Comparison of ENCODE assay signal across 26 cellular contexts in the genomic region with DNA sequence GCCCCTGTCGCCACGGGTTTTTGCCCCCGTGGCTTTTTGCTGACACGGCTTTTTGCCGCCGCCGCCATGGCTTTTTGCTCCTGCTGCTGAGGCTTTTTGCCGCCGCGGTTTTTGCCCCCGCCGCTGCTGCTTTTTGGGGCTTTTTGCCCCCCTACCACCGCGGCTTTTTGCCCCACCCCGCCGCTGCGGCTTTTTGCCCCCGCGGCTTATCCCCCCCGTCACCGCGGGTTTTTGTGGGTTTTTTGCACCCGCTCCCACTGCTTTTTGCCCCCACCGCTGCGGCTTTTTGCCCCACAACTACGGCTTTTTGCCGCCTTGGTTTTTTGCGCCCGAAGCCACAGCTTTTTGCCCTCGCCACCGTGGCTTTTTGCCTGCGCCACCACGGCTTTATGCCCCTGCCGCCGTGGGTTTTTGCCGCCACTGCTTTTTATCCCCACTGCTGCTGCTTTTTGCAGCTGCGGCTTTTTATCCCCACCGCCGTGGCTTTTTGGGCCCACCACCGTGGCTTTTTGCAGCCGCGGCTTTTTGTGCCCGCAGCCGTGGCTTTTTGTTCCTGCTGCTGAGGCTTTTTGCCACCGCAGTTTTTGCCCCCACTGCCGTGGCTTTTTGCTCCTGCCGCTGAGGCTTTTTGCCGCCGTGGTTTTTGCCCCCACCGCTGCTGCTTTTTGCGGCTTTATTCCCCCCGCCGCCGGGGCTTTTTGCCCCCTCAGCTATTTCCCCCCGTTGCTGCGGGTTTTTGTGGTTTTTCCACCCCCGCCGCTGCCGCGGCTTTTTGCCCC.
DNase-seq lines count a peak whose midpoint lies in the region; ATAC-seq and TF ChIP-seq lines count a peak whose summit lies in the region.
"Had no signal": no experiment of that assay in that cellular context is flagged by ENCODE, and none has a peak within 500 bp of the region (broad histone marks: within the 10 kb centered on the region; RNA-seq: fewer than 3 reads in every experiment).

No MANE protein-coding gene starts in this region.

- POLR2A ChIA-PET in SK-N-SH (lab: Yijun Ruan, JAX) = no interaction called here

- H3K79me2 ChIP-seq in SK-N-SH (ENCODE audit: insufficient read depth) = no peaks in the 10 kb centered on the region

- no peak overlapping the region for H3K4me2 ChIP-seq in SK-N-SH

- TF ChIP-seq CTCF in SK-N-SH (IDR thresholded peaks at IDR 0.05) (no peak), right lobe of liver (IDR thresholded peaks at IDR 0.05) (no peak), stomach (IDR thresholded peaks at IDR 0.05) (no peak)

- H3K9me2 ChIP-seq in SK-N-SH = no peaks in the 10 kb centered on the region

- H3K4me3 ChIP-seq in SK-N-SH (ENCODE audit: low read depth in 2 of 2, low read length in 1 of 2) (no peak overlapping the region), MG63 (peak overlapping the region; percentile 25), right lobe of liver (no peak overlapping the region), stomach (no peak overlapping the region)
- H3K4me3 ChIP-seq: breast epithelium, tibial artery had no signal

- no peaks in the 10 kb centered on the region for H3F3A ChIP-seq in SK-N-SH (replicated peaks; ENCODE audit: insufficient read depth)

- intact Hi-C loops in right lobe of liver (cut with DNase I) (no loop called here), stomach (cut with DNase I; ENCODE audit: low total_unique reads) (no loop called here)

- 83% methylated on average over 60 of the region's 60 CpGs for WGBS in SK-N-SH (ENCODE audit: low lambda C conversion rate)
- 91% methylated on average over 43 of the region's 60 CpGs for WGBS in right lobe of liver (ENCODE audit: insufficient coverage, low coverage, low lambda C conversion rate, missing lambda C conversion rate)
- WGBS in stomach, 5 donors = 92 to 96% (median 94%) methylated on average over 55 to 60 of the region's 60 CpGs

- ATAC-seq in SK-N-SH treated with all-trans-retinoic acid at 6 μM for 48 hours (no peak), right lobe of liver (no peak), HG02759 (IDR thresholded peaks at IDR 0.05; ENCODE audit: unreplicated experiment) (no peak), HG02642 (IDR thresholded peaks at IDR 0.05; ENCODE audit: poor library complexity, unreplicated experiment) (no peak)
- ATAC-seq: left colon, WTC11 had no signal

- H3K4me1 ChIP-seq in SK-N-SH (ENCODE audit: control insufficient read depth in 1 of 2, insufficient read depth in 2 of 2, low read depth in 1 of 2, low read length in 1 of 2) (no peaks in the 10 kb centered on the region), right lobe of liver (no peaks in the 10 kb centered on the region), stomach (no peaks in the 10 kb centered on the region)
- H3K4me1 ChIP-seq: breast epithelium, tibial artery had no signal

- H3K27ac ChIP-seq in SK-N-SH (ENCODE audit: low read depth in 2 of 2, low read length in 1 of 2) (no peak overlapping the region), right lobe of liver (no peak overlapping the region), stomach (no peak overlapping the region)
- H3K27ac ChIP-seq: 22Rv1, breast epithelium, tibial artery had no signal

- TF ChIP-seq EP300 in SK-N-SH (IDR thresholded peaks at IDR 0.05; ENCODE audit: borderline replicate concordance in 1 of 2, low read depth in 1 of 2, low read length in 1 of 2) = no peak
- TF ChIP-seq EP300 in stomach (IDR thresholded peaks at IDR 0.05) = no peak

- H3K9me3 ChIP-seq in SK-N-SH = no peaks in the 10 kb centered on the region
- H3K9me3 ChIP-seq in MG63 = no peaks in the 10 kb centered on the region
- H3K9me3 ChIP-seq in right lobe of liver = no peaks in the 10 kb centered on the region
- H3K9me3 ChIP-seq in stomach = peaks cover 0 to 31% (median 20%) of the 10 kb centered on the region in 4 donors

- no peak for TF ChIP-seq RAD21 in SK-N-SH (IDR thresholded peaks at IDR 0.05; ENCODE audit: low read length)

- DNase-seq in SK-N-SH (peak; percentile 0), MG63 (no peak), right lobe of liver (peak in 2 of 3 donors; percentile 31 to 42), stomach (peak; percentile 23), NAMALWA (ENCODE audit: low spot score) (no peak)
- DNase-seq: activated CD4-positive, alpha-beta T cell treated with anti-CD3 and anti-CD28 coated beads, Interleukin-2, amount 50 U/mL, for 4 hours; activated CD8-positive, alpha-beta memory T cell treated with anti-CD3 and anti-CD28 coated beads, Interleukin-2, amount 50 U/mL, for 4 hours; cortex of kidney; DMS79; Kasumi-1; left colon; NCI-H1048; NCI-H1930; NCI-H774; nephron progenitor cell; small intestine; stimulated activated CD4-positive, alpha-beta T cell treated with anti-CD3 and anti-CD28 coated beads, Interleukin-2, amount 100 ng/mL, for 48 hours; stimulated activated naive CD4-positive, alpha-beta T cell treated with Interleukin-2 at 50 U/mL for 16 hours; T1000 had no signal

- no peak for TF ChIP-seq POLR2A in right lobe of liver (IDR thresholded peaks at IDR 0.05)
- no peak for TF ChIP-seq POLR2A in stomach (IDR thresholded peaks at IDR 0.05)

- no peaks in the 10 kb centered on the region for H3K36me3 ChIP-seq in SK-N-SH (replicated peaks in 1 of 2; ENCODE audit: control insufficient read depth in 1 of 2, insufficient read depth in 2 of 2, low read length in 1 of 2)
- no peaks in the 10 kb centered on the region for H3K36me3 ChIP-seq in MG63
- no peaks in the 10 kb centered on the region for H3K36me3 ChIP-seq in right lobe of liver
- no peaks in the 10 kb centered on the region for H3K36me3 ChIP-seq in stomach
- H3K36me3 ChIP-seq: breast epithelium, tibial artery had no signal

- no peak overlapping the region for H3K9ac ChIP-seq in SK-N-SH

- H2AFZ ChIP-seq in SK-N-SH (ENCODE audit: low read depth) = no peak overlapping the region

- no peaks in the 10 kb centered on the region for H4K20me1 ChIP-seq in SK-N-SH (ENCODE audit: insufficient read depth)

- CTCF ChIA-PET in SK-N-SH (lab: Yijun Ruan, JAX) = no interaction called here

- no peaks in the 10 kb centered on the region; the same call in 1 of the 2 replicates for H3K27me3 ChIP-seq in SK-N-SH (ENCODE audit: insufficient read depth)
- peaks cover 27% of the 10 kb centered on the region for H3K27me3 ChIP-seq in MG63
- H3K27me3 ChIP-seq in right lobe of liver = no peaks in the 10 kb centered on the region
- no peaks in the 10 kb centered on the region for H3K27me3 ChIP-seq in stomach
- H3K27me3 ChIP-seq: breast epithelium, tibial artery had no signal

TF ChIP-seq in SK-N-SH, 30 proteins besides CTCF, POLR2A, EP300 and RAD21 (continues in another document):
- TF ChIP-seq TAF1 (IDR thresholded peaks at IDR 0.05; ENCODE audit: borderline replicate concordance, low read depth, low read length) = no peak
- TF ChIP-seq ELF1 (IDR thresholded peaks at IDR 0.05) = no peak
- TF ChIP-seq TEAD4 (IDR thresholded peaks at IDR 0.05; ENCODE audit: borderline replicate concordance, insufficient read depth) = no peak
- no peak for TF ChIP-seq FOSL2 (IDR thresholded peaks at IDR 0.05; ENCODE audit: borderline replicate concordance, low read depth)
- TF ChIP-seq POLR2AphosphoS5 (IDR thresholded peaks at IDR 0.05; ENCODE audit: low read depth, low read length) = no peak
- no peak for TF ChIP-seq FOXJ3 (CRISPR knock-in tag; IDR thresholded peaks at IDR 0.05)

TF ChIP-seq in SK-N-SH treated with all-trans-retinoic acid at 6 μM for 48 hours, 23 proteins besides CTCF, POLR2A, EP300 and RAD21 (continues in another document):
- TF ChIP-seq PPARA (CRISPR knock-in tag; IDR thresholded peaks at IDR 0.05; ENCODE audit: borderline replicate concordance) (no peak), ESRRG (CRISPR knock-in tag; IDR thresholded peaks at IDR 0.05) (no peak), TCF4 (CRISPR knock-in tag; IDR thresholded peaks at IDR 0.05; ENCODE audit: borderline replicate concordance) (no peak), ARNTL (CRISPR knock-in tag; IDR thresholded peaks at IDR 0.05; ENCODE audit: borderline replicate concordance, low read depth) (no peak), TOX (CRISPR knock-in tag; IDR thresholded peaks at IDR 0.05; ENCODE audit: borderline replicate concordance) (no peak), ZNF70 (CRISPR knock-in tag; IDR thresholded peaks at IDR 0.05) (no peak), OSR1 (CRISPR knock-in tag; IDR thresholded peaks at IDR 0.05) (no peak), TSHZ2 (CRISPR knock-in tag; IDR thresholded peaks at IDR 0.05) (no peak), CSDC2 (CRISPR knock-in tag; IDR thresholded peaks at IDR 0.05) (no peak)
- TF ChIP-seq, protein P1, sequence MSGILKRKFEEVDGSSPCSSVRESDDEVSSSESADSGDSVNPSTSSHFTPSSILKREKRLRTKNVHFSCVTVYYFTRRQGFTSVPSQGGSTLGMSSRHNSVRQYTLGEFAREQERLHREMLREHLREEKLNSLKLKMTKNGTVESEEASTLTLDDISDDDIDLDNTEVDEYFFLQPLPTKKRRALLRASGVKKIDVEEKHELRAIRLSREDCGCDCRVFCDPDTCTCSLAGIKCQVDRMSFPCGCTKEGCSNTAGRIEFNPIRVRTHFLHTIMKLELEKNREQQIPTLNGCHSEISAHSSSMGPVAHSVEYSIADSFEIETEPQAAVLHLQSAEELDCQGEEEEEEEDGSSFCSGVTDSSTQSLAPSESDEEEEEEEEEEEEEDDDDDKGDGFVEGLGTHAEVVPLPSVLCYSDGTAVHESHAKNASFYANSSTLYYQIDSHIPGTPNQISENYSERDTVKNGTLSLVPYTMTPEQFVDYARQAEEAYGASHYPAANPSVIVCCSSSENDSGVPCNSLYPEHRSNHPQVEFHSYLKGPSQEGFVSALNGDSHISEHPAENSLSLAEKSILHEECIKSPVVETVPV (CRISPR knock-in tag; IDR thresholded peaks at IDR 0.05) = no peak

Comparison
In these comparisons a context has a peak if more than half of its experiments do, and no peak if none do; other contexts are left out.
1. DNase-seq: peak in SK-N-SH (single experiment), right lobe of liver (2 of 3) and stomach (single experiment); none in MG63 (single experiment) and NAMALWA (single experiment).